ENCODE assay signal across 9 cellular contexts in genomic region chr11:67649634-67650540, GRCh38. TPM values are rescaled to one million over a fixed set of nuclear protein-coding genes. Genes with fewer than 3 reads are reported as not detected.
A peak's percentile ranks its signal among the peaks of the same experiment; 100 is the strongest.
DNase-seq lines count a peak whose midpoint lies in the region; ATAC-seq, FAIRE-seq and TF ChIP-seq lines count a peak whose summit lies in the region.
"Had no signal": no experiment of that assay in that cellular context is flagged by ENCODE, and none has a peak within 500 bp of the region (broad histone marks: within the 10 kb centered on the region; RNA-seq: fewer than 3 reads in every experiment).

No MANE protein-coding gene starts in this region.

- DNase-seq in CD14-positive monocyte (ENCODE audit: low spot score) = no peak
- DNase-seq in K562 (ENCODE audit: extremely low read depth in 1 of 4, low spot score in 3 of 4) = no peak
- no peak for DNase-seq in natural killer cell
- DNase-seq in activated gamma-delta T cell (lab: John Stamatoyannopoulos, UW) = no peak
- DNase-seq in NCI-H187 treated with DMSO at 0.1 percent for 48 hours (lab: John Stamatoyannopoulos, UW) = no peak
- DNase-seq: IMR-90 had no signal

- peaks cover 3% of the 10 kb centered on the region; the same call in 1 of the 2 replicates for H4K20me1 ChIP-seq in K562 (replicated peaks; ENCODE audit: control insufficient read depth, insufficient read depth, low read length)

- H3K4me1 ChIP-seq in HEK293 (ENCODE audit: control insufficient read depth, insufficient read depth, low read length) (no peaks in the 10 kb centered on the region), K562 (replicated peaks in 1 of 2; ENCODE audit: control insufficient read depth in 2 of 2, insufficient read depth in 2 of 2, low read length in 2 of 2) (peaks cover 0 to 38% of the 10 kb centered on the region in 2 experiments; a peak in 2 of 5 replicates)

- peak overlapping the region in 1 of 2 experiments; percentile 88; a peak in 2 of 4 replicates for H3K9ac ChIP-seq in K562 (ENCODE audit: insufficient read depth in 1 of 2, low read depth in 2 of 2, low read length in 2 of 2)

- FAIRE-seq in K562 (lab: Jason Lieb, UNC) = no peak

- H3K4me1 Mint-ChIP-seq in CD14-positive monocyte (peaks cover 45% of the 10 kb centered on the region), natural killer cell (peaks cover 26 to 39% of the 10 kb centered on the region in 2 donors)

- H3K36me3 ChIP-seq in HEK293 (ENCODE audit: control insufficient read depth in 2 of 2, insufficient read depth in 1 of 2, low read length in 2 of 2) = no peaks in the 10 kb centered on the region
- H3K36me3 ChIP-seq in K562 (ENCODE audit: control insufficient read depth, insufficient read depth, low read length) = no peaks in the 10 kb centered on the region

- no peak overlapping the region for H3K4me3 ChIP-seq in HEK293 (ENCODE audit: low read depth, low read length)
- peak overlapping the region; percentile 20; the same call in 1 of the 2 replicates for H3K4me3 ChIP-seq in K562

- CTCF ChIA-PET in HEK293 (lab: Yijun Ruan, JAX) (interaction anchor here (3.1 kb wide), 1 partner anchor 9 kb away, joined by 14 read pairs; no protein-coding TSS in a partner anchor), K562 (lab: Yijun Ruan, JAX; ENCODE audit: low intra/inter-chr PET ratio) (no interaction called here)

- peaks cover 15 to 33% (median 29%) of the 10 kb centered on the region in 3 donors for H3K27me3 Mint-ChIP-seq in CD14-positive monocyte (ENCODE audit: low read depth in 3 of 3)
- no peaks in the 10 kb centered on the region for H3K27me3 Mint-ChIP-seq in natural killer cell (ENCODE audit: low read depth in 2 of 2)

- H3K36me3 Mint-ChIP-seq in CD14-positive monocyte (no peaks in the 10 kb centered on the region), natural killer cell (no peaks in the 10 kb centered on the region)

- no peak for TF ChIP-seq POLR2A in K562 (conservative IDR thresholded peaks at IDR 0.05)

- H2AFZ ChIP-seq in K562 (ENCODE audit: low read depth, low read length) = peak overlapping the region; percentile 74; the same call in 1 of the 2 replicates

- BruUV-seq in K562 (replicated peaks; lab: Mats Ljungman, UMichigan) = no TSS peak

- ATAC-seq in K562 (no peak; the same call in 2 of the 3 replicates), natural killer cell (peak in 1 of 3 donors; percentile 3), GM19463 (IDR thresholded peaks at IDR 0.05; ENCODE audit: unreplicated experiment) (no peak), HG03045 (IDR thresholded peaks at IDR 0.05; ENCODE audit: unreplicated experiment) (no peak)

- H3K9me3 ChIP-seq in HEK293 (ENCODE audit: control insufficient read depth, insufficient read depth, low read depth, low read length) (no peaks in the 10 kb centered on the region), K562 (replicated peaks; ENCODE audit: control insufficient read depth, insufficient read depth, low read depth, low read length) (no peaks in the 10 kb centered on the region; the same call in none of the 2 replicates)

- H3K4me3 Mint-ChIP-seq in CD14-positive monocyte (peak overlapping the region; percentile 85 to 94), natural killer cell (peak overlapping the region; percentile 95)

- H3K9me3 Mint-ChIP-seq in CD14-positive monocyte (peaks cover 0 to 9% (median 4%) of the 10 kb centered on the region in 7 donors), natural killer cell (no peaks in the 10 kb centered on the region)

- POLR2A ChIA-PET in HEK293 (lab: Yijun Ruan, JAX) = no interaction called here
- POLR2A ChIA-PET in K562 (lab: Yijun Ruan, JAX) = interaction anchor here (0.6 to 1.2 kb wide), 6 partner anchors 10 to 335 kb away, joined by 3 read pairs; no protein-coding TSS in a partner anchor

- H3K4me2 ChIP-seq in K562 (ENCODE audit: insufficient read depth, low read length) = peak overlapping the region; percentile 61

- TF ChIP-seq CTCF in CD14-positive monocyte (IDR thresholded peaks at IDR 0.05) = no peak
- TF ChIP-seq CTCF in HEK293 (tag by site-specific recombination; IDR thresholded peaks at IDR 0.05) = no peak
- no peak for TF ChIP-seq CTCF in K562 (IDR thresholded peaks at IDR 0.05 in 2 of 3, conservative IDR thresholded peaks at IDR 0.05 in 1 of 3; ENCODE audit: insufficient read depth in 2 of 3, low read depth in 1 of 3, low read length in 3 of 3)
- no peak for TF ChIP-seq CTCF in natural killer cell (IDR thresholded peaks at IDR 0.05)

- H3K79me2 ChIP-seq in K562 (ENCODE audit: control insufficient read depth, insufficient read depth, low read length) = no peaks in the 10 kb centered on the region

- H3K27ac Mint-ChIP-seq in CD14-positive monocyte (peak overlapping the region in 4 of 7 donors; percentile 20 to 86 (median 38)), natural killer cell (peak overlapping the region; percentile 87 to 94)

- WGBS in K562 (ENCODE audit: insufficient coverage, low coverage, missing lambda C conversion rate) = 52% methylated on average over 22 of the region's 22 CpGs

- no peak for TF ChIP-seq RAD21 in K562 (CRISPR knock-in tag; conservative IDR thresholded peaks at IDR 0.05 in 1 of 2, IDR thresholded peaks at IDR 0.05 in 1 of 2)

- H3K27me3 ChIP-seq in K562 (ENCODE audit: control insufficient read depth in 2 of 2, insufficient read depth in 2 of 2, low read length in 2 of 2) = peaks cover 2 to 23% of the 10 kb centered on the region in 2 experiments; a peak in 3 of 5 replicates

- TF ChIP-seq EP300 in K562 (IDR thresholded peaks at IDR 0.05; ENCODE audit: low read length) = no peak

- in situ Hi-C loops in K562 (cut with MboI) = loop anchor here (5.0 kb wide), 1 partner anchor 78 kb away; no protein-coding TSS in a partner anchor

- intact Hi-C loops in CD14-positive monocyte (cut with micrococcal nuclease) = no loop called here
- intact Hi-C loops in K562 (cut with micrococcal nuclease) = loop anchor here (10.0 kb wide), 1 partner anchor 155 kb away; no protein-coding TSS in a partner anchor
- intact Hi-C loops in natural killer cell (cut with micrococcal nuclease) = no loop called here

- no peaks in the 10 kb centered on the region for H3K9me1 ChIP-seq in K562 (ENCODE audit: control insufficient read depth, insufficient read depth, low read length)

- no peak overlapping the region for H3K27ac ChIP-seq in HEK293 (ENCODE audit: extremely low read depth, low read depth, low read length)
- H3K27ac ChIP-seq in K562 (ENCODE audit: extremely low read depth, low read depth, low read length) = no peak overlapping the region

RNA-seq across cellular contexts. Expression of gene ACY3, which starts 0.6 kb away (rescaled TPM):
- polyA plus RNA-seq in CD14-positive monocyte (under 1 TPM; 0.16 to 0.21 TPM), K562 (2011; rRNA removed) (not detected in 2 replicates), K562 (2014; fragmentation: Illumina TruSeq; extraction: Trizol) (not detected in 2 replicates), K562 (2014; fragmentation: Nextera tagmentation; extraction: Ambion mirVana) (not detected), K562 (2014; rRNA removed) (not detected in 2 replicates)
- total RNA-seq in K562 (2011; cell fraction: chromatin; rRNA removed; ENCODE audit: low replicate concordance) = not detected in 2 replicates
- total RNA-seq in K562 (2011; cell fraction: nucleolus; rRNA removed) = not detected in 2 replicates
- not detected in 2 replicates for total RNA-seq in K562 (2011; cell fraction: nucleoplasm; rRNA removed)
- total RNA-seq in K562 (2014; rRNA removed) (not detected in 2 replicates), K562 (2014; rRNA removed; fragmentation: Illumina TruSeq; extraction: Trizol) (not detected in 2 replicates), K562 (2015; rRNA removed; fragmentation: Illumina TruSeq; extraction: Trizol) (not detected in 2 replicates), K562 (2021) (not detected in 2 replicates), natural killer cell (1 to 10 TPM in 1 of 3 donors, under 1 TPM in 1, not detected in 1; 0.96 to 1.1 TPM)
- polyA plus RNA-seq in K562 (2011; cell fraction: cytosol; rRNA removed) = not detected in 2 replicates
- not detected in 2 replicates for polyA plus RNA-seq in K562 (2011; cell fraction: nucleus; rRNA removed)
- not detected in 2 replicates for polyA plus RNA-seq in K562 (2012)
- not detected in 2 replicates for polyA minus RNA-seq in K562 (2011; rRNA and poly(A)+ RNA removed)
- not detected in 2 replicates for polyA minus RNA-seq in K562 (2011; cell fraction: cytosol; rRNA and poly(A)+ RNA removed)
- not detected in 2 replicates for polyA minus RNA-seq in K562 (2011; cell fraction: nucleus; rRNA and poly(A)+ RNA removed)
- total RNA-seq: IMR-90 had no signal
- polyA plus RNA-seq: IMR-90 had no signal

RNA-seq across cellular contexts. Expression of gene TBX10, which starts 10.3 kb away (rescaled TPM):
- polyA plus RNA-seq in CD14-positive monocyte = not detected
- total RNA-seq in K562 (2011; cell fraction: chromatin; rRNA removed; ENCODE audit: low replicate concordance) = not detected in 2 replicates
- total RNA-seq in K562 (2011; cell fraction: nucleolus; rRNA removed) = not detected in 2 replicates
- not detected in 2 replicates for total RNA-seq in K562 (2011; cell fraction: nucleoplasm; rRNA removed)
- not detected in 2 replicates for total RNA-seq in K562 (2014; rRNA removed)
- not detected in 2 replicates for total RNA-seq in K562 (2014; rRNA removed; fragmentation: Illumina TruSeq; extraction: Trizol)
- not detected in 2 replicates for total RNA-seq in K562 (2015; rRNA removed; fragmentation: Illumina TruSeq; extraction: Trizol)
- not detected in 2 replicates for total RNA-seq in K562 (2021)
- not detected in 2 replicates for polyA plus RNA-seq in K562 (2011; rRNA removed)
- not detected in 2 replicates for polyA plus RNA-seq in K562 (2011; cell fraction: cytosol; rRNA removed)
- polyA plus RNA-seq in K562 (2011; cell fraction: nucleus; rRNA removed) = not detected in 2 replicates
- polyA plus RNA-seq in K562 (2012) = 0.14 and 0.18 TPM in 2 replicates
- not detected in 2 replicates for polyA plus RNA-seq in K562 (2014; fragmentation: Illumina TruSeq; extraction: Trizol)
- polyA plus RNA-seq in K562 (2014; fragmentation: Nextera tagmentation; extraction: Ambion mirVana) = not detected
- polyA plus RNA-seq in K562 (2014; rRNA removed) = not detected in 2 replicates
- polyA minus RNA-seq in K562 (2011; rRNA and poly(A)+ RNA removed) = not detected in 2 replicates
- polyA minus RNA-seq in K562 (2011; cell fraction: cytosol; rRNA and poly(A)+ RNA removed) = not detected in 2 replicates
- not detected in 2 replicates for polyA minus RNA-seq in K562 (2011; cell fraction: nucleus; rRNA and poly(A)+ RNA removed)
- total RNA-seq in natural killer cell = not detected
- total RNA-seq: IMR-90 had no signal
- polyA plus RNA-seq: IMR-90 had no signal

RNA-seq across cellular contexts. Expression of gene NUDT8, which starts 20.1 kb away (rescaled TPM):
- polyA plus RNA-seq in CD14-positive monocyte (1 to 10 TPM; 1.3 to 1.4 TPM), K562 (2011; rRNA removed) (4.3 and 6.2 TPM in 2 replicates), K562 (2014; fragmentation: Illumina TruSeq; extraction: Trizol) (5.0 and 14.0 TPM in 2 replicates), K562 (2014; fragmentation: Nextera tagmentation; extraction: Ambion mirVana) (under 1 TPM; 0.23 to 0.85 TPM), K562 (2014; rRNA removed) (21.7 and 27.2 TPM in 2 replicates)
- total RNA-seq in K562 (2011; cell fraction: chromatin; rRNA removed; ENCODE audit: low replicate concordance) = 2.8 and 15.1 TPM in 2 replicates
- total RNA-seq in K562 (2011; cell fraction: nucleolus; rRNA removed) = 22.0 and 23.0 TPM in 2 replicates
- 9.8 and 13.5 TPM in 2 replicates for total RNA-seq in K562 (2011; cell fraction: nucleoplasm; rRNA removed)
- total RNA-seq in K562 (2014; rRNA removed) (23.8 and 36.3 TPM in 2 replicates), K562 (2014; rRNA removed; fragmentation: Illumina TruSeq; extraction: Trizol) (1.5 and 2.0 TPM in 2 replicates), K562 (2015; rRNA removed; fragmentation: Illumina TruSeq; extraction: Trizol) (6.2 and 6.6 TPM in 2 replicates), K562 (2021) (26.7 and 27.8 TPM in 2 replicates), natural killer cell (1 to 10 TPM; 1.7 to 5.2 (median 4.1) TPM)
- 11.0 and 34.8 TPM in 2 replicates for polyA plus RNA-seq in K562 (2011; cell fraction: cytosol; rRNA removed)
- polyA plus RNA-seq in K562 (2011; cell fraction: nucleus; rRNA removed) = 27.2 and 46.8 TPM in 2 replicates
- 20.9 and 25.8 TPM in 2 replicates for polyA plus RNA-seq in K562 (2012)
- polyA minus RNA-seq in K562 (2011; rRNA and poly(A)+ RNA removed) = 0.72 and 1.2 TPM in 2 replicates
- polyA minus RNA-seq in K562 (2011; cell fraction: cytosol; rRNA and poly(A)+ RNA removed) = 5.7 and 7.1 TPM in 2 replicates
- 11.9 and 15.1 TPM in 2 replicates for polyA minus RNA-seq in K562 (2011; cell fraction: nucleus; rRNA and poly(A)+ RNA removed)

RNA-seq across cellular contexts. Expression of gene ALDH3B2, which starts 24.5 kb away (rescaled TPM):
- polyA plus RNA-seq in CD14-positive monocyte = not detected
- total RNA-seq in K562 (2011; cell fraction: chromatin; rRNA removed; ENCODE audit: low replicate concordance) = not detected in 2 replicates
- not detected in 2 replicates for total RNA-seq in K562 (2011; cell fraction: nucleolus; rRNA removed)
- not detected in 2 replicates for total RNA-seq in K562 (2011; cell fraction: nucleoplasm; rRNA removed)
- total RNA-seq in K562 (2014; rRNA removed) = not detected in 2 replicates
- total RNA-seq in K562 (2014; rRNA removed; fragmentation: Illumina TruSeq; extraction: Trizol) = not detected in 2 replicates
- total RNA-seq in K562 (2015; rRNA removed; fragmentation: Illumina TruSeq; extraction: Trizol) = not detected in 2 replicates
- not detected in 2 replicates for total RNA-seq in K562 (2021)
- polyA plus RNA-seq in K562 (2011; rRNA removed) = not detected in 2 replicates
- not detected in 2 replicates for polyA plus RNA-seq in K562 (2011; cell fraction: cytosol; rRNA removed)
- not detected in 2 replicates for polyA plus RNA-seq in K562 (2011; cell fraction: nucleus; rRNA removed)
- not detected in 2 replicates for polyA plus RNA-seq in K562 (2012)
- not detected in 2 replicates for polyA plus RNA-seq in K562 (2014; fragmentation: Illumina TruSeq; extraction: Trizol)
- not detected for polyA plus RNA-seq in K562 (2014; fragmentation: Nextera tagmentation; extraction: Ambion mirVana)
- not detected in 2 replicates for polyA plus RNA-seq in K562 (2014; rRNA removed)
- not detected in 2 replicates for polyA minus RNA-seq in K562 (2011; rRNA and poly(A)+ RNA removed)
- not detected in 2 replicates for polyA minus RNA-seq in K562 (2011; cell fraction: cytosol; rRNA and poly(A)+ RNA removed)
- polyA minus RNA-seq in K562 (2011; cell fraction: nucleus; rRNA and poly(A)+ RNA removed) = not detected in 2 replicates
- total RNA-seq in natural killer cell = not detected
- total RNA-seq: IMR-90 had no signal
- polyA plus RNA-seq: IMR-90 had no signal

RNA-seq across cellular contexts. Expression of gene NDUFV1, which starts 43.2 kb away (rescaled TPM):
- 10 to 100 TPM; 71.6 to 72.1 TPM for polyA plus RNA-seq in CD14-positive monocyte
- 348 and 937 TPM in 2 replicates for total RNA-seq in K562 (2011; cell fraction: chromatin; rRNA removed; ENCODE audit: low replicate concordance)
- total RNA-seq in K562 (2011; cell fraction: nucleolus; rRNA removed) = 683 and 713 TPM in 2 replicates
- total RNA-seq in K562 (2011; cell fraction: nucleoplasm; rRNA removed) = 505 and 528 TPM in 2 replicates
- total RNA-seq in K562 (2014; rRNA removed) = 408 and 468 TPM in 2 replicates
- total RNA-seq in K562 (2014; rRNA removed; fragmentation: Illumina TruSeq; extraction: Trizol) = 111 and 135 TPM in 2 replicates
- total RNA-seq in K562 (2015; rRNA removed; fragmentation: Illumina TruSeq; extraction: Trizol) = 242 and 251 TPM in 2 replicates
- total RNA-seq in K562 (2021) = 404 and 408 TPM in 2 replicates
- 172 and 261 TPM in 2 replicates for polyA plus RNA-seq in K562 (2011; rRNA removed)
- 251 and 329 TPM in 2 replicates for polyA plus RNA-seq in K562 (2011; cell fraction: cytosol; rRNA removed)
- polyA plus RNA-seq in K562 (2011; cell fraction: nucleus; rRNA removed) = 669 and 851 TPM in 2 replicates
- polyA plus RNA-seq in K562 (2012) = 286 and 337 TPM in 2 replicates
- 209 and 273 TPM in 2 replicates for polyA plus RNA-seq in K562 (2014; fragmentation: Illumina TruSeq; extraction: Trizol)
- 10 to 100 TPM; 10.8 to 32.9 TPM for polyA plus RNA-seq in K562 (2014; fragmentation: Nextera tagmentation; extraction: Ambion mirVana)
- 423 and 426 TPM in 2 replicates for polyA plus RNA-seq in K562 (2014; rRNA removed)
- polyA minus RNA-seq in K562 (2011; rRNA and poly(A)+ RNA removed) = 81.2 and 91.3 TPM in 2 replicates
- polyA minus RNA-seq in K562 (2011; cell fraction: cytosol; rRNA and poly(A)+ RNA removed) = 141 and 202 TPM in 2 replicates
- polyA minus RNA-seq in K562 (2011; cell fraction: nucleus; rRNA and poly(A)+ RNA removed) = 134 and 170 TPM in 2 replicates
- total RNA-seq in natural killer cell = 100 to 1,000 TPM; 346 to 393 (median 360) TPM
